In the genomic region with DNA sequence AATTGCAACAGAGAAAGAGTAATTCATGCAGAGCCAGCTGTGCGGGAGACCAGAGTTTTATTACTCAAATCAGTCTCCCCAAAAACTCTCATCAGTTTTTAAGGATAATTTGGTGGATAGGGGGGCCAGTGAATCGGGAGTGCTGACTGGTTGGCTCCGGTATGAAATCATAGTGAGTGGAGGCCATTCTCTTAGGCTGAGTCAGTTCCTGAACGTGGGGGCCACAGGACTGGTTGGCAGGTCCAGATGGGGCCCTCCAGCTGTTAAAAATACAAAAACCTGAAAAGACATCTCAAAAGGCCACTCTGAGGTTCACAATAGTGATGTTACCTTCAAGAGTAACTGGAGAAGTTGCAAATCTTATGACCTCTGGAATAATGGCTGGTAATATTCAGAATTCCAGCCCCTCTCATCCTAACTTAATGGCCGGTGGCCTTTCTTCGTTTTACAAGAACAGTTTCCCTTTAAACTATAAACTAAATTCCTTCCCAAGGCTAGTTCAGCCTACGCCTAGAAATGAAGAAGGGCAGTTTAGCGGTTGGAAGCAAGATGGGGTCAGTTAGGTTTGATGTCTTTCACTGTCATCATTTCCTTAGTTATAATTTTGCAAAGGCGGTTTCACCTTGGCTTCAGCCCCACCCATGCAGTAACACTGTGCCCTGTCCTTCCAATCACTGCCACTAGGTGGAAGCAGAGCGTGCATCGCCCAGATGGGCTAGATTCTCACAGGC, we compare ENCODE assay signal across 8 cellular contexts. TPM values are rescaled to one million over a fixed set of nuclear protein-coding genes. Genes with fewer than 3 reads are reported as not detected.
A peak's percentile ranks its signal among the peaks of the same experiment; 100 is the strongest.
DNase-seq lines count a peak whose midpoint lies in the region; ATAC-seq and TF ChIP-seq lines count a peak whose summit lies in the region.

No MANE protein-coding gene starts in this region.

- H3K36me3 ChIP-seq in CD4-positive, CD25-positive, alpha-beta regulatory T cell (ENCODE audit: control insufficient read depth, insufficient read depth, low read length), result peaks cover 10% of the 10 kb centered on the region
- H3K36me3 ChIP-seq in HEK293 (ENCODE audit: control insufficient read depth in 2 of 2, insufficient read depth in 1 of 2, low read length in 2 of 2) (no peaks in the 10 kb centered on the region), lung (ENCODE audit: control insufficient read depth in 2 of 2, insufficient read depth in 2 of 2, low read length in 2 of 2) (peaks cover 0 to 12% of the 10 kb centered on the region in 2 donors)

- H3K27ac ChIP-seq in CD4-positive, CD25-positive, alpha-beta regulatory T cell (ENCODE audit: insufficient read depth, low read length, poor library complexity, severe bottlenecking), result no peak overlapping the region
- no peak overlapping the region for H3K27ac ChIP-seq in HEK293 (ENCODE audit: extremely low read depth, low read depth, low read length)
- no peak overlapping the region for H3K27ac ChIP-seq in lung (ENCODE audit: low read depth in 1 of 2, low read length in 1 of 2)

- ATAC-seq in CD4-positive, CD25-positive, alpha-beta regulatory T cell (ENCODE audit: low read depth in 2 of 2), result peak; percentile 78 to 90
- ATAC-seq in lung (ENCODE audit: insufficient read depth, low FRiP score), result peak; percentile 38

- no peaks in the 10 kb centered on the region for H3K9me3 ChIP-seq in CD4-positive, CD25-positive, alpha-beta regulatory T cell (ENCODE audit: control insufficient read depth in 2 of 2, low read length in 2 of 2)
- H3K9me3 ChIP-seq in HEK293 (ENCODE audit: control insufficient read depth, insufficient read depth, low read depth, low read length) (no peaks in the 10 kb centered on the region), lung (ENCODE audit: control insufficient read depth in 2 of 2, insufficient read depth in 1 of 2, low read length in 1 of 2) (no peaks in the 10 kb centered on the region)

- peak; percentile 69 for TF ChIP-seq CTCF in HEK293 (tag by site-specific recombination; IDR thresholded peaks at IDR 0.05)
- TF ChIP-seq CTCF in lung (IDR thresholded peaks at IDR 0.05; ENCODE audit: control extremely low read depth, extremely low read depth), result peak; percentile 94

- CTCF ChIA-PET in HEK293 (lab: Yijun Ruan, JAX), result interaction anchor here (0.7 to 10.0 kb wide), 10 partner anchors 14 to 201 kb away, joined by 3 to 98 read pairs (median 5); a partner anchor contains a TSS

- H3K27ac Mint-ChIP-seq in CD4-positive, CD25-positive, alpha-beta regulatory T cell, result peak overlapping the region; percentile 4 to 83 (median 17)

- H3K4me1 ChIP-seq in CD4-positive, CD25-positive, alpha-beta regulatory T cell (ENCODE audit: control insufficient read depth, insufficient read depth, low read length, poor library complexity, severe bottlenecking), result peaks cover 36% of the 10 kb centered on the region
- peaks cover 6% of the 10 kb centered on the region; the same call in 1 of the 2 replicates for H3K4me1 ChIP-seq in HEK293 (ENCODE audit: control insufficient read depth, insufficient read depth, low read length)
- no peaks in the 10 kb centered on the region for H3K4me1 ChIP-seq in lung (ENCODE audit: control insufficient read depth in 2 of 2, insufficient read depth in 2 of 2, low read length in 2 of 2)

- peak overlapping the region; percentile 76 to 83 (median 79) for H3K4me3 Mint-ChIP-seq in CD4-positive, CD25-positive, alpha-beta regulatory T cell

- WGBS in lung, 2 donors, result 44 to 46% methylated on average over 11 of the region's 11 CpGs

- peak; percentile 77 to 91 (median 87) for DNase-seq in CD4-positive, CD25-positive, alpha-beta regulatory T cell
- DNase-seq in NCI-H774 (lab: John Stamatoyannopoulos, UW) (peak; percentile 61), dermis microvascular lymphatic vessel endothelial cell (ENCODE audit: low read depth in 2 of 2) (peak; percentile 30 to 72), lung (ENCODE audit: low spot score) (peak; percentile 84), HPDE6-E6E7 (ENCODE audit: extremely low spot score) (no peak)
- DNase-seq in activated CD4-positive, alpha-beta T cell treated with anti-CD3 and anti-CD28 coated beads, Interleukin-2, amount 50 U/mL, for 48 hours, result peak; percentile 93 to 94
- DNase-seq in stimulated activated CD8-positive, alpha-beta memory T cell treated with anti-CD3 and anti-CD28 coated beads, Interleukin-15, amount 100 ng/mL, for 1 hour (ENCODE audit: low read depth), result peak; percentile 91

- peaks cover 11% of the 10 kb centered on the region for H3K36me3 Mint-ChIP-seq in CD4-positive, CD25-positive, alpha-beta regulatory T cell

- H3K4me1 Mint-ChIP-seq in CD4-positive, CD25-positive, alpha-beta regulatory T cell, result peaks cover 20 to 60% (median 35%) of the 10 kb centered on the region in 4 donors

- POLR2A ChIA-PET in HEK293 (lab: Yijun Ruan, JAX), result interaction anchor here (0.6 kb wide), 1 partner anchor 145 kb away, joined by 3 read pairs; a partner anchor contains a TSS

- peak overlapping the region; percentile 43 for H3K4me3 ChIP-seq in CD4-positive, CD25-positive, alpha-beta regulatory T cell (ENCODE audit: low read depth, low read length)
- H3K4me3 ChIP-seq in HEK293 (ENCODE audit: low read depth, low read length) (no peak overlapping the region), lung (no peak overlapping the region)

- peaks cover 5% of the 10 kb centered on the region for H3K27me3 Mint-ChIP-seq in CD4-positive, CD25-positive, alpha-beta regulatory T cell

- no peaks in the 10 kb centered on the region for H3K27me3 ChIP-seq in CD4-positive, CD25-positive, alpha-beta regulatory T cell (ENCODE audit: control insufficient read depth, insufficient read depth, low read length)
- H3K27me3 ChIP-seq in lung (ENCODE audit: control insufficient read depth, insufficient read depth), result no peaks in the 10 kb centered on the region

- no peaks in the 10 kb centered on the region for H3K9me3 Mint-ChIP-seq in CD4-positive, CD25-positive, alpha-beta regulatory T cell

TF ChIP-seq in HEK293, 187 proteins besides CTCF, POLR2A, EP300 and RAD21 (continues in another document):
- TF ChIP-seq KLF16 (tag by site-specific recombination; IDR thresholded peaks at IDR 0.05) (no peak), ZNF2 (tag by site-specific recombination; IDR thresholded peaks at IDR 0.05) (no peak), TCF7L2 (IDR thresholded peaks at IDR 0.05; ENCODE audit: borderline replicate concordance, low read depth, low read length) (no peak), ZNF571 (tag by site-specific recombination; IDR thresholded peaks at IDR 0.05) (no peak), GLI2 (tag by site-specific recombination; IDR thresholded peaks at IDR 0.05; ENCODE audit: borderline replicate concordance, low read depth) (no peak), MZF1 (tag by site-specific recombination; IDR thresholded peaks at IDR 0.05; ENCODE audit: borderline replicate concordance) (no peak; the same call in 1 of the 2 replicates), TRIM28 (IDR thresholded peaks at IDR 0.05; ENCODE audit: borderline replicate concordance, low read length) (no peak), GLI4 (tag by site-specific recombination; IDR thresholded peaks at IDR 0.05) (no peak)
- TF ChIP-seq, protein P1, sequence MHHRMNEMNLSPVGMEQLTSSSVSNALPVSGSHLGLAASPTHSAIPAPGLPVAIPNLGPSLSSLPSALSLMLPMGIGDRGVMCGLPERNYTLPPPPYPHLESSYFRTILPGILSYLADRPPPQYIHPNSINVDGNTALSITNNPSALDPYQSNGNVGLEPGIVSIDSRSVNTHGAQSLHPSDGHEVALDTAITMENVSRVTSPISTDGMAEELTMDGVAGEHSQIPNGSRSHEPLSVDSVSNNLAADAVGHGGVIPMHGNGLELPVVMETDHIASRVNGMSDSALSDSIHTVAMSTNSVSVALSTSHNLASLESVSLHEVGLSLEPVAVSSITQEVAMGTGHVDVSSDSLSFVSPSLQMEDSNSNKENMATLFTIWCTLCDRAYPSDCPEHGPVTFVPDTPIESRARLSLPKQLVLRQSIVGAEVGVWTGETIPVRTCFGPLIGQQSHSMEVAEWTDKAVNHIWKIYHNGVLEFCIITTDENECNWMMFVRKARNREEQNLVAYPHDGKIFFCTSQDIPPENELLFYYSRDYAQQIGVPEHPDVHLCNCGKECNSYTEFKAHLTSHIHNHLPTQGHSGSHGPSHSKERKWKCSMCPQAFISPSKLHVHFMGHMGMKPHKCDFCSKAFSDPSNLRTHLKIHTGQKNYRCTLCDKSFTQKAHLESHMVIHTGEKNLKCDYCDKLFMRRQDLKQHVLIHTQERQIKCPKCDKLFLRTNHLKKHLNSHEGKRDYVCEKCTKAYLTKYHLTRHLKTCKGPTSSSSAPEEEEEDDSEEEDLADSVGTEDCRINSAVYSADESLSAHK (tag by site-specific recombination; IDR thresholded peaks at IDR 0.05), result peak; percentile 82
- TF ChIP-seq, protein P2, sequence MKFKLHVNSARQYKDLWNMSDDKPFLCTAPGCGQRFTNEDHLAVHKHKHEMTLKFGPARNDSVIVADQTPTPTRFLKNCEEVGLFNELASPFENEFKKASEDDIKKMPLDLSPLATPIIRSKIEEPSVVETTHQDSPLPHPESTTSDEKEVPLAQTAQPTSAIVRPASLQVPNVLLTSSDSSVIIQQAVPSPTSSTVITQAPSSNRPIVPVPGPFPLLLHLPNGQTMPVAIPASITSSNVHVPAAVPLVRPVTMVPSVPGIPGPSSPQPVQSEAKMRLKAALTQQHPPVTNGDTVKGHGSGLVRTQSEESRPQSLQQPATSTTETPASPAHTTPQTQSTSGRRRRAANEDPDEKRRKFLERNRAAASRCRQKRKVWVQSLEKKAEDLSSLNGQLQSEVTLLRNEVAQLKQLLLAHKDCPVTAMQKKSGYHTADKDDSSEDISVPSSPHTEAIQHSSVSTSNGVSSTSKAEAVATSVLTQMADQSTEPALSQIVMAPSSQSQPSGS (tag by site-specific recombination; IDR thresholded peaks at IDR 0.05; ENCODE audit: low read depth), result no peak

RNA-seq across cellular contexts. Expression of a gene that starts 6.8 kb away (rescaled TPM):
- total RNA-seq in CD4-positive, CD25-positive, alpha-beta regulatory T cell, result 15.9 TPM
- 10 to 100 TPM in 1 of 4 donors, 1 to 10 TPM in 3; 6.4 to 10.6 (median 7.5) TPM for polyA plus RNA-seq in CD4-positive, CD25-positive, alpha-beta regulatory T cell
- total RNA-seq in dermis microvascular lymphatic vessel endothelial cell (26.4 and 33.2 TPM in 2 replicates), lung (10 to 100 TPM; 16.5 to 48.2 TPM)
- polyA plus RNA-seq in lung, result 10 to 100 TPM; 27.7 to 28.0 TPM

RNA-seq across cellular contexts. Expression of a gene that starts 39.6 kb away (rescaled TPM):
- 8,618 TPM for total RNA-seq in CD4-positive, CD25-positive, alpha-beta regulatory T cell
- 1,000 to 10,000 TPM; 4,778 to 8,292 (median 6,791) TPM for polyA plus RNA-seq in CD4-positive, CD25-positive, alpha-beta regulatory T cell
- total RNA-seq in dermis microvascular lymphatic vessel endothelial cell (258 and 476 TPM in 2 replicates), lung (1,000 to 10,000 TPM in 1 of 2 donors, 100 to 1,000 TPM in 1; 668 to 1,563 TPM)
- 1,000 to 10,000 TPM; 1,310 to 3,772 TPM for polyA plus RNA-seq in lung
